6 cellular contexts compared by ENCODE assay signal in genomic region chr18:7203601-7204000, GRCh38. TPM values are rescaled to one million over a fixed set of nuclear protein-coding genes. Genes with fewer than 3 reads are reported as not detected.
"Had no signal": no experiment of that assay in that cellular context is flagged by ENCODE, and none has a peak within 500 bp of the region (broad histone marks: within the 10 kb centered on the region; RNA-seq: fewer than 3 reads in every experiment).

No MANE protein-coding gene starts in this region.

RNA-seq across cellular contexts. Expression of gene LRRC30, which starts 27.3 kb away (rescaled TPM):
- total RNA-seq: GM23248, H4, H7, HepG2, HFFc6, HT1080 had no signal
